Comparison of ENCODE assay signal across 1 cellular context in genomic region chr7:5780801-5781496, GRCh38.
TF ChIP-seq lines count a peak whose summit lies in the region.

No MANE protein-coding gene starts in this region.

TF ChIP-seq in WTC11, 78 proteins besides CTCF, POLR2A, EP300 and RAD21 (continued from another document):
- TF ChIP-seq ARID4B (CRISPR knock-in tag; IDR thresholded peaks at IDR 0.05; ENCODE audit: borderline replicate concordance) (no peak), HMGXB4 (CRISPR knock-in tag; IDR thresholded peaks at IDR 0.05) (peak; percentile 23; the same call in 1 of the 2 replicates), ZNF423 (CRISPR knock-in tag; IDR thresholded peaks at IDR 0.05) (no peak), ZSCAN18 (CRISPR knock-in tag; IDR thresholded peaks at IDR 0.05) (no peak), ZNF232 (CRISPR knock-in tag; IDR thresholded peaks at IDR 0.05) (no peak), KAT7 (CRISPR knock-in tag; IDR thresholded peaks at IDR 0.05; ENCODE audit: borderline replicate concordance) (no peak; the same call in 1 of the 2 replicates), CREB1 (CRISPR knock-in tag; IDR thresholded peaks at IDR 0.05) (no peak), NR2C2 (CRISPR knock-in tag; IDR thresholded peaks at IDR 0.05) (no peak), TP53 (CRISPR knock-in tag; IDR thresholded peaks at IDR 0.05) (no peak; the same call in 1 of the 2 replicates), IRF1 (CRISPR knock-in tag; IDR thresholded peaks at IDR 0.05) (no peak), E2F5 (CRISPR knock-in tag; IDR thresholded peaks at IDR 0.05) (peak; percentile 0; the same call in 1 of the 2 replicates), SMAD4 (CRISPR knock-in tag; IDR thresholded peaks at IDR 0.05) (no peak), NFYB (CRISPR knock-in tag; conservative IDR thresholded peaks at IDR 0.05; ENCODE audit: low read depth) (0 out of 2 replicates have a peak, but pooled peaks have one; percentile 3), ZNF121 (CRISPR knock-in tag; IDR thresholded peaks at IDR 0.05) (no peak)
